In the genomic region with DNA sequence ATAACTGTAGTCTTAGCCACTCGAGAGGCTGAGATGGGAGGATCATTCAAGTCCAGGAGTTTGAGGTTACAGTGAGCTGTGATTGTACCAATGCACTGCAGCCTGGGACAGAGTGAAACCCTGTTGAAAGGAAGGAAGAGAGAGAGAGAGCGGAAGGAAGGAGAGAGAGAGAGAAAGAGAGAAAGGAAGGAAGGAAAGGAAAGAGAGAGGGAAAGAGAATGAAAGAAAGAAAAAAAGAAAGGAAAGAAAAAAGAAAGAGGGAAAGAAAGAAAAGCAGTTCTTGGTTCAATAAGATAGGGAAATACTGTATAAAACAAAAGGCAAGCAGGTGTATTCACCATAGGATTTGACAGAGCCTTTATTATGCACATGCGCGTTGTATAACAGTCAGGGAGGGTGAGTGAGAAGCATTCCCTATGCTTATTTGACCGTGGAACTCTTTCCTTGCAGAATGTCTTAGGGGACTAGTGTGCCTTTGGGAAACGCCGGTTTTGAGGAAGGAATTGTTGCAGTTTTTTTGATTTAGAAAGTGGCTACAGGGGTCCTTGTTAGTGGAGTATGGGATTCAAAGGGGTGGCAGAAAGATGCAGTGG, we compare ENCODE assay signal across 21 cellular contexts. TPM values are rescaled to one million over a fixed set of nuclear protein-coding genes. Genes with fewer than 3 reads are reported as not detected.
DNase-seq lines count a peak whose midpoint lies in the region; ATAC-seq and TF ChIP-seq lines count a peak whose summit lies in the region.
"Had no signal": no experiment of that assay in that cellular context is flagged by ENCODE, and none has a peak within 500 bp of the region (broad histone marks: within the 10 kb centered on the region; RNA-seq: fewer than 3 reads in every experiment).

No MANE protein-coding gene starts in this region.

- H3K27me3 ChIP-seq in left ventricle myocardium inferior (ENCODE audit: low read depth) (no peaks in the 10 kb centered on the region), esophagus muscularis mucosa (no peaks in the 10 kb centered on the region), stomach smooth muscle (ENCODE audit: control insufficient read depth in 1 of 2, insufficient read depth in 2 of 2, low read length in 2 of 2) (no peaks in the 10 kb centered on the region)

- H3K4me1 ChIP-seq in left ventricle myocardium inferior, result peaks cover 92% of the 10 kb centered on the region
- H3K4me1 ChIP-seq in esophagus muscularis mucosa, result peaks cover 33 to 99% (median 88%) of the 10 kb centered on the region in 4 donors
- peaks cover 40% of the 10 kb centered on the region for H3K4me1 ChIP-seq in stomach smooth muscle (ENCODE audit: control insufficient read depth, insufficient read depth, low read length)

- intact Hi-C loops in left ventricle myocardium inferior (cut with micrococcal nuclease) (loop anchor here (10.0 kb wide), 2 partner anchors 45 to 95 kb away; a partner anchor contains a TSS), left cardiac atrium (cut with DNase I) (loop anchor here in 1 of 2 donors (5.0 to 10.0 kb wide), 2 partner anchors 33 to 95 kb away; no protein-coding TSS in a partner anchor), esophagus muscularis mucosa (cut with DNase I) (loop anchor here (5.0 kb wide), 1 partner anchor 98 kb away; no protein-coding TSS in a partner anchor)

- no peak for DNase-seq in left ventricle myocardium inferior
- no peak for DNase-seq in left cardiac atrium
- DNase-seq in esophagus muscularis mucosa (ENCODE audit: extremely low spot score), result no peak
- no peak for DNase-seq in kidney tubule cell (ENCODE audit: low spot score)
- DNase-seq in activated T-cell treated with anti-CD3 and anti-CD28 coated beads, Interleukin-2, amount 50 U/mL, for 24 hours, result no peak
- no peak for DNase-seq in GM13977 (ENCODE audit: low spot score)
- DNase-seq: 8988T, AML-193, C1 segment of cervical spinal cord, DMS53, GDM1, KBM-7, NCI-H1092, NCI-H1436, NCI-H187 treated with DMSO at 0.1 percent for 48 hours, NCI-H2107, NCI-H446 treated with DMSO at 0.1 percent for 48 hours, NCI-H526 treated with DMSO at 0.1 percent for 48 hours, OCI-M1, SHP77 had no signal

- H3K9me3 ChIP-seq in left ventricle myocardium inferior (replicated peaks), result no peaks in the 10 kb centered on the region
- no peaks in the 10 kb centered on the region for H3K9me3 ChIP-seq in esophagus muscularis mucosa
- no peaks in the 10 kb centered on the region for H3K9me3 ChIP-seq in stomach smooth muscle (ENCODE audit: control insufficient read depth in 2 of 2, low read length in 2 of 2)

- ATAC-seq in left cardiac atrium, result no peak

- peak overlapping the region; percentile 98 for H3K27ac ChIP-seq in left ventricle myocardium inferior (replicated peaks)
- H3K27ac ChIP-seq in esophagus muscularis mucosa (replicated peaks in 1 of 4), result peak overlapping the region; percentile 69 to 99 (median 82)
- peak overlapping the region; percentile 37 for H3K27ac ChIP-seq in stomach smooth muscle (ENCODE audit: low read length)

- in situ Hi-C loops in GM13977 (cut with MboI; ENCODE audit: low pct_unique_long_range_greater_than_20kb, low sequenced_read_pairs, unreplicated experiment), result loop anchor here (10.0 kb wide), 1 partner anchor 65 kb away; a partner anchor contains a TSS

- TF ChIP-seq EP300 in esophagus muscularis mucosa (IDR thresholded peaks at IDR 0.05), result no peak

- no peaks in the 10 kb centered on the region for H3K4me1 Mint-ChIP-seq in activated T-cell treated with anti-CD3 and anti-CD28 coated beads, Interleukin-2, amount 50 U/mL, for 24 hours (ENCODE audit: low read depth)

- TF ChIP-seq POLR2A in esophagus muscularis mucosa (IDR thresholded peaks at IDR 0.05; ENCODE audit: low read depth), result no peak

- WGBS in esophagus muscularis mucosa, result 94% methylated on average over 7 of the region's 7 CpGs

- no peaks in the 10 kb centered on the region for H3K9me3 Mint-ChIP-seq in activated T-cell treated with anti-CD3 and anti-CD28 coated beads, Interleukin-2, amount 50 U/mL, for 24 hours

- no peak overlapping the region for H3K4me3 Mint-ChIP-seq in activated T-cell treated with anti-CD3 and anti-CD28 coated beads, Interleukin-2, amount 50 U/mL, for 24 hours

- no peaks in the 10 kb centered on the region for H3K27me3 Mint-ChIP-seq in activated T-cell treated with anti-CD3 and anti-CD28 coated beads, Interleukin-2, amount 50 U/mL, for 24 hours

- H3K27ac Mint-ChIP-seq in activated T-cell treated with anti-CD3 and anti-CD28 coated beads, Interleukin-2, amount 50 U/mL, for 24 hours, result no peak overlapping the region

- no peak overlapping the region for H3K9ac ChIP-seq in stomach smooth muscle (ENCODE audit: low read length in 2 of 2)

- H3K4me3 ChIP-seq in left ventricle myocardium inferior (no peak overlapping the region), esophagus muscularis mucosa (no peak overlapping the region), stomach smooth muscle (ENCODE audit: low read length in 2 of 2) (no peak overlapping the region)

- H3K36me3 ChIP-seq in left ventricle myocardium inferior (peaks cover 97% of the 10 kb centered on the region), esophagus muscularis mucosa (peaks cover 84 to 100% (median 98%) of the 10 kb centered on the region in 4 donors), stomach smooth muscle (ENCODE audit: control insufficient read depth in 2 of 2, insufficient read depth in 2 of 2, low read length in 2 of 2) (peaks cover 63 to 85% of the 10 kb centered on the region in 2 donors)

- no peak for TF ChIP-seq CTCF in left ventricle myocardium inferior (IDR thresholded peaks at IDR 0.05; ENCODE audit: borderline replicate concordance)
- no peak for TF ChIP-seq CTCF in esophagus muscularis mucosa (IDR thresholded peaks at IDR 0.05)
- no peak for TF ChIP-seq CTCF in GM13977 (IDR thresholded peaks at IDR 0.05; ENCODE audit: extremely low read depth, insufficient read depth, missing control alignments)

- no peaks in the 10 kb centered on the region for H3K36me3 Mint-ChIP-seq in activated T-cell treated with anti-CD3 and anti-CD28 coated beads, Interleukin-2, amount 50 U/mL, for 24 hours (ENCODE audit: low read depth)

RNA-seq across cellular contexts. Expression of a gene that starts 42.0 kb away (rescaled TPM):
- total RNA-seq in left ventricle myocardium inferior, result 758 TPM
- total RNA-seq in left cardiac atrium, result 1,000 to 10,000 TPM in 1 of 2 donors, 100 to 1,000 TPM in 1; 881 to 1,287 TPM
- 1,000 to 10,000 TPM; 2,509 to 3,811 (median 3,170) TPM for total RNA-seq in esophagus muscularis mucosa

Comparison
In these comparisons a context has a peak if more than half of its experiments do, and no peak if none do; other contexts are left out.
1. H3K27ac ChIP-seq: peak in every context shown above with its lines; median percentile 98 in left ventricle myocardium inferior; 82 in esophagus muscularis mucosa; 37 in stomach smooth muscle.